ENCODE assay signal across 2 cellular contexts in the genomic region with DNA sequence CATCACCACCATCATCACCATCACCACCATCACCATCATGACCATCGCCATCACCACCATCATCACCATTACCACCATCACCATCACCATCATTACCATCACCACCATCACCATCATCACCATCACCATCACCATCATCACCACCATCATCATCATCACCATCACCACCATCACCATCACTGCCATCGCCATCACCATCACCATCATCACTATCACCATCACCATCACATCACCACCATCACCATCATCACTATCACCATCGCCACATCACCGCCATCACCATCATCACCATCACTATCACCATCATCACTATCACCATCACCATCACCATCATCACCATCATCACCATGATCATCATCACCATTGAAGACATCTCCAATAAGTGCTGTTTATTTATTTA.
A peak's percentile ranks its signal among the peaks of the same experiment; 100 is the strongest.
TF ChIP-seq lines count a peak whose summit lies in the region.

No MANE protein-coding gene starts in this region.

TF ChIP-seq in HEK293, 187 proteins besides CTCF, POLR2A, EP300 and RAD21 (continues in another document):
- no peak for TF ChIP-seq ZNF658 (tag by site-specific recombination; IDR thresholded peaks at IDR 0.05)
- TF ChIP-seq, protein P1, sequence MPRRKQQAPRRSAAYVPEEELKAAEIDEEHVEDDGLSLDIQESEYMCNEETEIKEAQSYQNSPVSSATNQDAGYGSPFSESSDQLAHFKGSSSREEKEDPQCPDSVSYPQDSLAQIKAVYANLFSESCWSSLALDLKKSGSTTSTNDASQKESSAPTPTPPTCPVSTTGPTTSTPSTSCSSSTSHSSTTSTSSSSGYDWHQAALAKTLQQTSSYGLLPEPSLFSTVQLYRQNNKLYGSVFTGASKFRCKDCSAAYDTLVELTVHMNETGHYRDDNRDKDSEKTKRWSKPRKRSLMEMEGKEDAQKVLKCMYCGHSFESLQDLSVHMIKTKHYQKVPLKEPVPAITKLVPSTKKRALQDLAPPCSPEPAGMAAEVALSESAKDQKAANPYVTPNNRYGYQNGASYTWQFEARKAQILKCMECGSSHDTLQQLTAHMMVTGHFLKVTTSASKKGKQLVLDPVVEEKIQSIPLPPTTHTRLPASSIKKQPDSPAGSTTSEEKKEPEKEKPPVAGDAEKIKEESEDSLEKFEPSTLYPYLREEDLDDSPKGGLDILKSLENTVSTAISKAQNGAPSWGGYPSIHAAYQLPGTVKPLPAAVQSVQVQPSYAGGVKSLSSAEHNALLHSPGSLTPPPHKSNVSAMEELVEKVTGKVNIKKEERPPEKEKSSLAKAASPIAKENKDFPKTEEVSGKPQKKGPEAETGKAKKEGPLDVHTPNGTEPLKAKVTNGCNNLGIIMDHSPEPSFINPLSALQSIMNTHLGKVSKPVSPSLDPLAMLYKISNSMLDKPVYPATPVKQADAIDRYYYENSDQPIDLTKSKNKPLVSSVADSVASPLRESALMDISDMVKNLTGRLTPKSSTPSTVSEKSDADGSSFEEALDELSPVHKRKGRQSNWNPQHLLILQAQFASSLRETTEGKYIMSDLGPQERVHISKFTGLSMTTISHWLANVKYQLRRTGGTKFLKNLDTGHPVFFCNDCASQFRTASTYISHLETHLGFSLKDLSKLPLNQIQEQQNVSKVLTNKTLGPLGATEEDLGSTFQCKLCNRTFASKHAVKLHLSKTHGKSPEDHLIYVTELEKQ (tag by site-specific recombination; IDR thresholded peaks at IDR 0.05; ENCODE audit: borderline replicate concordance) = no peak
- TF ChIP-seq, protein P2, sequence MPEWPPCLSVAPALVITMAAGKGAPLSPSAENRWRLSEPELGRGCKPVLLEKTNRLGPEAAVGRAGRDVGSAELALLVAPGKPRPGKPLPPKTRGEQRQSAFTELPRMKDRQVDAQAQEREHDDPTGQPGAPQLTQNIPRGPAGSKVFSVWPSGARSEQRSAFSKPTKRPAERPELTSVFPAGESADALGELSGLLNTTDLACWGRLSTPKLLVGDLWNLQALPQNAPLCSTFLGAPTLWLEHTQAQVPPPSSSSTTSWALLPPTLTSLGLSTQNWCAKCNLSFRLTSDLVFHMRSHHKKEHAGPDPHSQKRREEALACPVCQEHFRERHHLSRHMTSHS (tag by site-specific recombination; IDR thresholded peaks at IDR 0.05) = peak; percentile 46; the same call in 1 of the 2 replicates
- TF ChIP-seq ZNF624 (tag by site-specific recombination; IDR thresholded peaks at IDR 0.05) = no peak
- TF ChIP-seq ZNF112 (tag by site-specific recombination; IDR thresholded peaks at IDR 0.05) = 0 out of 2 replicates have a peak, but pooled peaks have one; percentile 41
- 0 out of 2 replicates have a peak, but pooled peaks have one; percentile 35 for TF ChIP-seq GLI4 (tag by site-specific recombination; IDR thresholded peaks at IDR 0.05)
- no peak for TF ChIP-seq ZNF664 (tag by site-specific recombination; IDR thresholded peaks at IDR 0.05)
- TF ChIP-seq, protein P3, sequence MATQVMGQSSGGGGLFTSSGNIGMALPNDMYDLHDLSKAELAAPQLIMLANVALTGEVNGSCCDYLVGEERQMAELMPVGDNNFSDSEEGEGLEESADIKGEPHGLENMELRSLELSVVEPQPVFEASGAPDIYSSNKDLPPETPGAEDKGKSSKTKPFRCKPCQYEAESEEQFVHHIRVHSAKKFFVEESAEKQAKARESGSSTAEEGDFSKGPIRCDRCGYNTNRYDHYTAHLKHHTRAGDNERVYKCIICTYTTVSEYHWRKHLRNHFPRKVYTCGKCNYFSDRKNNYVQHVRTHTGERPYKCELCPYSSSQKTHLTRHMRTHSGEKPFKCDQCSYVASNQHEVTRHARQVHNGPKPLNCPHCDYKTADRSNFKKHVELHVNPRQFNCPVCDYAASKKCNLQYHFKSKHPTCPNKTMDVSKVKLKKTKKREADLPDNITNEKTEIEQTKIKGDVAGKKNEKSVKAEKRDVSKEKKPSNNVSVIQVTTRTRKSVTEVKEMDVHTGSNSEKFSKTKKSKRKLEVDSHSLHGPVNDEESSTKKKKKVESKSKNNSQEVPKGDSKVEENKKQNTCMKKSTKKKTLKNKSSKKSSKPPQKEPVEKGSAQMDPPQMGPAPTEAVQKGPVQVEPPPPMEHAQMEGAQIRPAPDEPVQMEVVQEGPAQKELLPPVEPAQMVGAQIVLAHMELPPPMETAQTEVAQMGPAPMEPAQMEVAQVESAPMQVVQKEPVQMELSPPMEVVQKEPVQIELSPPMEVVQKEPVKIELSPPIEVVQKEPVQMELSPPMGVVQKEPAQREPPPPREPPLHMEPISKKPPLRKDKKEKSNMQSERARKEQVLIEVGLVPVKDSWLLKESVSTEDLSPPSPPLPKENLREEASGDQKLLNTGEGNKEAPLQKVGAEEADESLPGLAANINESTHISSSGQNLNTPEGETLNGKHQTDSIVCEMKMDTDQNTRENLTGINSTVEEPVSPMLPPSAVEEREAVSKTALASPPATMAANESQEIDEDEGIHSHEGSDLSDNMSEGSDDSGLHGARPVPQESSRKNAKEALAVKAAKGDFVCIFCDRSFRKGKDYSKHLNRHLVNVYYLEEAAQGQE (tag by site-specific recombination; IDR thresholded peaks at IDR 0.05) = no peak
- no peak for TF ChIP-seq ZNF248 (tag by site-specific recombination; IDR thresholded peaks at IDR 0.05)
- TF ChIP-seq ZNF16 (tag by site-specific recombination; IDR thresholded peaks at IDR 0.05; ENCODE audit: low read depth) = no peak
- TF ChIP-seq ZNF747 (tag by site-specific recombination; IDR thresholded peaks at IDR 0.05) = no peak
- no peak for TF ChIP-seq ZNF701 (tag by site-specific recombination; IDR thresholded peaks at IDR 0.05)
- TF ChIP-seq ZNF707 (tag by site-specific recombination; IDR thresholded peaks at IDR 0.05) = no peak
- no peak for TF ChIP-seq ZNF423 (tag by site-specific recombination; IDR thresholded peaks at IDR 0.05)
- TF ChIP-seq, protein P4, sequence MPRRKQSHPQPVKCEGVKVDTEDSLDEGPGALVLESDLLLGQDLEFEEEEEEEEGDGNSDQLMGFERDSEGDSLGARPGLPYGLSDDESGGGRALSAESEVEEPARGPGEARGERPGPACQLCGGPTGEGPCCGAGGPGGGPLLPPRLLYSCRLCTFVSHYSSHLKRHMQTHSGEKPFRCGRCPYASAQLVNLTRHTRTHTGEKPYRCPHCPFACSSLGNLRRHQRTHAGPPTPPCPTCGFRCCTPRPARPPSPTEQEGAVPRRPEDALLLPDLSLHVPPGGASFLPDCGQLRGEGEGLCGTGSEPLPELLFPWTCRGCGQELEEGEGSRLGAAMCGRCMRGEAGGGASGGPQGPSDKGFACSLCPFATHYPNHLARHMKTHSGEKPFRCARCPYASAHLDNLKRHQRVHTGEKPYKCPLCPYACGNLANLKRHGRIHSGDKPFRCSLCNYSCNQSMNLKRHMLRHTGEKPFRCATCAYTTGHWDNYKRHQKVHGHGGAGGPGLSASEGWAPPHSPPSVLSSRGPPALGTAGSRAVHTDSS (tag by site-specific recombination; IDR thresholded peaks at IDR 0.05) = peak; percentile 96

TF ChIP-seq in GM12878, 131 proteins besides CTCF, POLR2A, EP300 and RAD21:
- TF ChIP-seq CBX5 (IDR thresholded peaks at IDR 0.05; ENCODE audit: low read depth) (no peak), TCF7 (IDR thresholded peaks at IDR 0.05; ENCODE audit: borderline replicate concordance) (no peak), NR2C2 (IDR thresholded peaks at IDR 0.05; ENCODE audit: borderline replicate concordance, control insufficient read depth, insufficient read length, low read depth) (peak; percentile 25)
- TF ChIP-seq, protein P5, sequence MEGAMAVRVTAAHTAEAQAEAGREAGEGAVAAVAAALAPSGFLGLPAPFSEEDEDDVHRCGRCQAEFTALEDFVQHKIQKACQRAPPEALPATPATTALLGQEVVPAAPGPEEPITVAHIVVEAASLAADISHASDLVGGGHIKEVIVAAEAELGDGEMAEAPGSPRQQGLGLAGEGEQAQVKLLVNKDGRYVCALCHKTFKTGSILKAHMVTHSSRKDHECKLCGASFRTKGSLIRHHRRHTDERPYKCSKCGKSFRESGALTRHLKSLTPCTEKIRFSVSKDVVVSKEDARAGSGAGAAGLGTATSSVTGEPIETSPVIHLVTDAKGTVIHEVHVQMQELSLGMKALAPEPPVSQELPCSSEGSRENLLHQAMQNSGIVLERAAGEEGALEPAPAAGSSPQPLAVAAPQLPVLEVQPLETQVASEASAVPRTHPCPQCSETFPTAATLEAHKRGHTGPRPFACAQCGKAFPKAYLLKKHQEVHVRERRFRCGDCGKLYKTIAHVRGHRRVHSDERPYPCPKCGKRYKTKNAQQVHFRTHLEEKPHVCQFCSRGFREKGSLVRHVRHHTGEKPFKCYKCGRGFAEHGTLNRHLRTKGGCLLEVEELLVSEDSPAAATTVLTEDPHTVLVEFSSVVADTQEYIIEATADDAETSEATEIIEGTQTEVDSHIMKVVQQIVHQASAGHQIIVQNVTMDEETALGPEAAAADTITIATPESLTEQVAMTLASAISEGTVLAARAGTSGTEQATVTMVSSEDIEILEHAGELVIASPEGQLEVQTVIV (IDR thresholded peaks at IDR 0.05; ENCODE audit: borderline replicate concordance, partially characterized antibody) = no peak
